In the genomic region with DNA sequence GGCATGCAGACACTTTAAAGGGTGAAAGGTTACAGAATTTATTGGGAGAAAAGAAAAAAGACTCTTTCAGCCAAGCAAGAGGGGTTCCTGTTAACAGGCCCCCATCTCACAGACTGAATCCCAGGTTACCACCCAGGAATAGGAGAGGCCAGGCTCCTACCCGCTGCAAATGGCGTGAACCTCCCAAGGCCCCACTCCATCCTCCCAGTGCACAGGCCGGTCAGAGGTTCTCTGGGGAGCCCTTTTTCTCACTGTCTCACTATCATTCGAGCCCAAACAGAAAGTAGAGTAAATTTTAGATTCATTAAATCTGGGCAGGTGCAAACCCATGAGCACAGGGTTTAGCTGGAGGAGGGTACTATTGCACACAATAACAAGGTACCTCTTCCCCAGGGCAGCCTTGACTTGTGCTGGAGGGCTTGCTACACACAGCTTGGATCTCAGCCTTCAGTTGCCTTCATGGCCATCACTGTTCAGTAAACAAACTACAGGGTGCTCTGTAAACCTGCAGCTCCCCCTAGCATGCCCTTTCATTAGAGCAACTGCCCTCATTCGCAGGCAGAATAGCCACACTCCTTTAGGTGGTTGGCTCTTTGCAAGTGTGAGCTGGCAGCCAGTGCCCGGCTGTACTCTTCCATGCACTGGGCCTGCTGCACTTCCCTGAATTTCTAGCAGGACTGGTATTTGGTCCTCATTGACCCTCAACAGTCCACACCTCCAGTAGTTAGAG, we compare ENCODE assay signal across 8 cellular contexts. TPM values are rescaled to one million over a fixed set of nuclear protein-coding genes. Genes with fewer than 3 reads are reported as not detected.
DNase-seq lines count a peak whose midpoint lies in the region; ATAC-seq and TF ChIP-seq lines count a peak whose summit lies in the region.

No MANE protein-coding gene starts in this region.

- peaks cover 2% of the 10 kb centered on the region for H3K4me1 Mint-ChIP-seq in osteocyte (ENCODE audit: unreplicated experiment)

- H3K27ac Mint-ChIP-seq in osteocyte (ENCODE audit: unreplicated experiment) = no peak overlapping the region

- no peaks in the 10 kb centered on the region for H3K4me1 ChIP-seq in Panc1 (ENCODE audit: control insufficient read depth, insufficient read depth, low read length)

- H3K9me3 Mint-ChIP-seq in osteocyte (ENCODE audit: unreplicated experiment) = peaks cover 4% of the 10 kb centered on the region

- in situ Hi-C loops in Panc1 (cut with HindIII; ENCODE audit: low pct_unique_long_range_greater_than_20kb, low sequenced_read_pairs) = no loop called here

- no peak overlapping the region for H3K4me3 ChIP-seq in Panc1 (ENCODE audit: low read depth in 2 of 2, low read length in 2 of 2)
- no peak overlapping the region for H3K4me3 ChIP-seq in fibroblast of mammary gland (ENCODE audit: control insufficient read depth, low read depth, low read length)

- H3K4me3 Mint-ChIP-seq in osteocyte (ENCODE audit: unreplicated experiment) = no peak overlapping the region

- H3K27me3 ChIP-seq in Panc1 (ENCODE audit: control insufficient read depth, insufficient read depth, low read length) = no peaks in the 10 kb centered on the region; the same call in 1 of the 2 replicates

- CTCF ChIA-PET in Panc1 (lab: Charles Lee) = interaction anchor here (1.1 kb wide), 1 partner anchor 84 kb away, joined by 3 read pairs; no protein-coding TSS in a partner anchor

- no peak overlapping the region for H3K27ac ChIP-seq in Panc1 (ENCODE audit: low read length)

- intact Hi-C loops in Panc1 (cut with micrococcal nuclease; ENCODE audit: unreplicated experiment) = no loop called here

- peak; percentile 74 for DNase-seq in ELR (ENCODE audit: low read depth)
- DNase-seq in HT-29 (ENCODE audit: low spot score) = peak; percentile 49
- DNase-seq in Panc1 (ENCODE audit: low read depth, low spot score) = no peak
- DNase-seq in fibroblast of mammary gland (ENCODE audit: low read depth) = peak; percentile 70
- no peak for DNase-seq in osteocyte (ENCODE audit: extremely low spot score, unreplicated experiment)
- DNase-seq in T-helper 1 cell = no peak
- DNase-seq in activated naive CD4-positive, alpha-beta T cell (lab: John Stamatoyannopoulos, UW) = no peak

- no peaks in the 10 kb centered on the region for H3K36me3 Mint-ChIP-seq in osteocyte (ENCODE audit: unreplicated experiment)

- no TSS peak for BruUV-seq in Panc1 (replicated peaks; lab: Mats Ljungman, UMichigan)

- POLR2A ChIA-PET in Panc1 (lab: Charles Lee) = no interaction called here

- TF ChIP-seq CTCF in Panc1 (IDR thresholded peaks at IDR 0.05) (peak; percentile 52), fibroblast of mammary gland (conservative IDR thresholded peaks at IDR 0.05; ENCODE audit: control insufficient read depth, insufficient read depth, low read depth, low read length) (peak; percentile 71), osteocyte (IDR thresholded peaks at IDR 0.05) (peak; percentile 42)

- ATAC-seq in GM21390 (IDR thresholded peaks at IDR 0.05; ENCODE audit: unreplicated experiment) = peak; percentile 49
- peak; percentile 80 for ATAC-seq in Panc1

- no peaks in the 10 kb centered on the region for H3K9me3 ChIP-seq in Panc1 (ENCODE audit: control insufficient read depth, insufficient read depth, low read depth, low read length)

- no peaks in the 10 kb centered on the region for H3K36me3 ChIP-seq in Panc1 (ENCODE audit: control insufficient read depth, insufficient read depth, low read length)

- no peaks in the 10 kb centered on the region for H3K27me3 Mint-ChIP-seq in osteocyte (ENCODE audit: unreplicated experiment)

RNA-seq across cellular contexts. Expression of gene PLEK, which starts 7.3 kb away (rescaled TPM):
- total RNA-seq in HT-29 (2014; rRNA removed; shearing (Covaris generic)) = not detected in 2 replicates
- total RNA-seq in Panc1 (2021; ENCODE audit: unreplicated experiment) (0.13 TPM), osteocyte (0.19 TPM in 1 of 2 replicates, not detected in the other)
- polyA plus RNA-seq in Panc1 (2012; ENCODE audit: insufficient read length) = not detected

RNA-seq across cellular contexts. Expression of gene CNRIP1, which starts 38.0 kb away (rescaled TPM):
- total RNA-seq in HT-29 (2014; rRNA removed; shearing (Covaris generic)) = not detected in 2 replicates
- total RNA-seq in Panc1 (2021; ENCODE audit: unreplicated experiment) = not detected
- polyA plus RNA-seq in Panc1 (2012; ENCODE audit: insufficient read length) = not detected
- 33.9 and 35.9 TPM in 2 replicates for total RNA-seq in osteocyte

Comparison
In these comparisons a context has a peak if more than half of its experiments do, and no peak if none do; other contexts are left out.
1. DNase-seq: peak in ELR (single experiment), HT-29 (single experiment) and fibroblast of mammary gland (single experiment); none in Panc1 (single experiment), osteocyte (single experiment), T-helper 1 cell (0 of 5) and activated naive CD4-positive, alpha-beta T cell (0 of 4).
2. RNA of gene CNRIP1, which starts 38.0 kb away (total RNA-seq): 33.9 to 35.9 TPM in osteocyte; not detected in Panc1 (single experiment) and not detected in HT-29; every median in the first group is over 10 times any median in the second.
3. Peak in every context shown above with its lines, with median percentiles within 50 percentile points of each other: CTCF ChIP-seq.